Comparison of ENCODE assay signal across 1 cellular context in the genomic region with DNA sequence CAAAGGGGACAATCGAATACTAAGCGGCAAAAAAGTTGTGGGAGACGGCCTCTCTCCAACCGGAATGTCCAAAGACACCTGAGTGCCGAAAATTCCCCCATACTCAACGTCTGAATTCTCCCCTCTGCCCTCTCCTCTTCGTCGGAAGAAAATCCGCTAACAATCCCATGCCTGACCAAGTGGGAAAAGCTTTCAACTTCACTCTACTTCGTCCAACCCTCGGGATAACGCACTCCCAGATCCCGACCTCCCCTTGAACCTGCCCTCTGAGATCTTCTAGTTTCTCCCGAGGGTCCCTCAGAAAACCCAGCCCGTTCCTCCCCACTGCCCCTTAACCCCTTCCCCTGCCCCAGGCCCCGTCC.
TF ChIP-seq lines count a peak whose summit lies in the region.

No MANE protein-coding gene starts in this region.

TF ChIP-seq in endothelial cell of umbilical vein, 7 proteins besides CTCF, POLR2A, EP300 and RAD21:
- TF ChIP-seq MYC (IDR thresholded peaks at IDR 0.05; ENCODE audit: low read depth, low read length), result no peak
- TF ChIP-seq FOS (IDR thresholded peaks at IDR 0.05; ENCODE audit: borderline replicate concordance, insufficient read depth, low read length), result no peak
- no peak for TF ChIP-seq JUN (IDR thresholded peaks at IDR 0.05; ENCODE audit: borderline replicate concordance, insufficient read depth, insufficient read length, low read depth)
- TF ChIP-seq EZH2 (IDR thresholded peaks at IDR 0.05; ENCODE audit: borderline replicate concordance, low read depth, low read length, severe bottlenecking), result no peak
- TF ChIP-seq, protein P1, sequence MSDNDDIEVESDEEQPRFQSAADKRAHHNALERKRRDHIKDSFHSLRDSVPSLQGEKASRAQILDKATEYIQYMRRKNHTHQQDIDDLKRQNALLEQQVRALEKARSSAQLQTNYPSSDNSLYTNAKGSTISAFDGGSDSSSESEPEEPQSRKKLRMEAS (IDR thresholded peaks at IDR 0.05; ENCODE audit: insufficient read depth, insufficient read length), result no peak
- no peak for TF ChIP-seq POLR2AphosphoS5 (IDR thresholded peaks at IDR 0.05; ENCODE audit: insufficient read depth, low read depth, low read length)
- TF ChIP-seq GATA2 (IDR thresholded peaks at IDR 0.05; ENCODE audit: insufficient read depth, insufficient read length, low read depth, low read length), result no peak
TF ChIP-seq in endothelial cell of umbilical vein: peak in this region for 0.
